In genomic region chr11:6201486-6201885, GRCh38 we compare ENCODE assay signal across 19 cellular contexts. TPM values are rescaled to one million over a fixed set of nuclear protein-coding genes. Genes with fewer than 3 reads are reported as not detected.
A peak's percentile ranks its signal among the peaks of the same experiment; 100 is the strongest.
DNase-seq lines count a peak whose midpoint lies in the region; TF ChIP-seq lines count a peak whose summit lies in the region.
"Had no signal": no experiment of that assay in that cellular context is flagged by ENCODE, and none has a peak within 500 bp of the region (broad histone marks: within the 10 kb centered on the region; RNA-seq: fewer than 3 reads in every experiment).

No MANE protein-coding gene starts in this region.

- no peak for TF ChIP-seq CTCF in epithelial cell of esophagus (IDR thresholded peaks at IDR 0.05; ENCODE audit: insufficient read depth, low read depth, low read length, missing control alignments)
- TF ChIP-seq CTCF in testis (IDR thresholded peaks at IDR 0.05): no peak

- TF ChIP-seq POLR2A in testis (IDR thresholded peaks at IDR 0.05): no peak

- H3K4me1 Mint-ChIP-seq in activated T-cell treated with anti-CD3 and anti-CD28 coated beads, Interleukin-2, amount 50 U/mL, for 24 hours (ENCODE audit: low read depth): peaks cover 46% of the 10 kb centered on the region
- H3K4me1 Mint-ChIP-seq in stimulated activated naive CD8-positive, alpha-beta T cell treated with anti-CD3 and anti-CD28 coated beads, Interleukin-15, Interleukin-2, amounts not matched to agents 100 ng/mL and 50 ng/mL, for 24 hours (ENCODE audit: low read depth): peaks cover 59% of the 10 kb centered on the region

- intact Hi-C loops in testis (cut with DNase I; ENCODE audit: low total_unique reads): no loop called here

- H3K27me3 Mint-ChIP-seq in activated T-cell treated with anti-CD3 and anti-CD28 coated beads, Interleukin-2, amount 50 U/mL, for 24 hours: no peaks in the 10 kb centered on the region
- no peaks in the 10 kb centered on the region for H3K27me3 Mint-ChIP-seq in stimulated activated naive CD8-positive, alpha-beta T cell treated with anti-CD3 and anti-CD28 coated beads, Interleukin-15, Interleukin-2, amounts not matched to agents 100 ng/mL and 50 ng/mL, for 24 hours
- H3K27me3 Mint-ChIP-seq: activated naive CD8-positive, alpha-beta T cell treated with anti-CD3 and anti-CD28 coated beads, Interleukin-2, amount 10 ng/mL, durations not matched to agents 7 days and 5 days had no signal

- WGBS in testis, 2 donors: 56 to 83% methylated on average over 1 of the region's 1 CpG

- H3K27me3 ChIP-seq in testis: no peaks in the 10 kb centered on the region
- H3K27me3 ChIP-seq: esophagus squamous epithelium had no signal

- no peaks in the 10 kb centered on the region for H3K4me1 ChIP-seq in testis
- H3K4me1 ChIP-seq: esophagus squamous epithelium had no signal

- peaks cover 23% of the 10 kb centered on the region for H3K36me3 Mint-ChIP-seq in activated T-cell treated with anti-CD3 and anti-CD28 coated beads, Interleukin-2, amount 50 U/mL, for 24 hours (ENCODE audit: low read depth)
- H3K36me3 Mint-ChIP-seq in stimulated activated naive CD8-positive, alpha-beta T cell treated with anti-CD3 and anti-CD28 coated beads, Interleukin-15, Interleukin-2, amounts not matched to agents 100 ng/mL and 50 ng/mL, for 24 hours (ENCODE audit: low read depth): peaks cover 17% of the 10 kb centered on the region

- no peak overlapping the region for H3K27ac ChIP-seq in testis
- H3K27ac ChIP-seq: esophagus squamous epithelium had no signal

- no peak overlapping the region for H3K4me3 ChIP-seq in epithelial cell of esophagus (ENCODE audit: low read length)
- no peak overlapping the region for H3K4me3 ChIP-seq in testis
- H3K4me3 ChIP-seq: esophagus squamous epithelium had no signal

- peak overlapping the region; percentile 63 for H3K27ac Mint-ChIP-seq in activated T-cell treated with anti-CD3 and anti-CD28 coated beads, Interleukin-2, amount 50 U/mL, for 24 hours
- H3K27ac Mint-ChIP-seq in stimulated activated naive CD8-positive, alpha-beta T cell treated with anti-CD3 and anti-CD28 coated beads, Interleukin-15, Interleukin-2, amounts not matched to agents 100 ng/mL and 50 ng/mL, for 24 hours: peak overlapping the region; percentile 42
- H3K27ac Mint-ChIP-seq: activated naive CD8-positive, alpha-beta T cell treated with anti-CD3 and anti-CD28 coated beads, Interleukin-2, amount 10 ng/mL, durations not matched to agents 7 days and 5 days; T-helper 1 cell treated with Interleukin-12 subunit alpha and Interleukin-12 subunit beta and Interleukin-4 antibody, amounts not matched to agents 30 μg/mL and 1 μg/mL, for 36 hours had no signal

- H3K9me3 ChIP-seq in testis: no peaks in the 10 kb centered on the region
- H3K9me3 ChIP-seq: esophagus squamous epithelium had no signal

- H3K9me3 Mint-ChIP-seq in activated T-cell treated with anti-CD3 and anti-CD28 coated beads, Interleukin-2, amount 50 U/mL, for 24 hours: no peaks in the 10 kb centered on the region
- H3K9me3 Mint-ChIP-seq in stimulated activated naive CD8-positive, alpha-beta T cell treated with anti-CD3 and anti-CD28 coated beads, Interleukin-15, Interleukin-2, amounts not matched to agents 100 ng/mL and 50 ng/mL, for 24 hours: no peaks in the 10 kb centered on the region
- H3K9me3 Mint-ChIP-seq: activated naive CD8-positive, alpha-beta T cell treated with anti-CD3 and anti-CD28 coated beads, Interleukin-2, amount 10 ng/mL, durations not matched to agents 7 days and 5 days; T-helper 1 cell treated with Interleukin-12 subunit alpha and Interleukin-12 subunit beta and Interleukin-4 antibody, amounts not matched to agents 30 μg/mL and 1 μg/mL, for 36 hours had no signal

- no peak for DNase-seq in activated T-cell treated with anti-CD3 and anti-CD28 coated beads, Interleukin-2, amount 50 U/mL, for 24 hours
- no peak for DNase-seq in activated T-cell treated with anti-CD3 and anti-CD28 coated beads, Interleukin-2, amount 50 U/mL, for 1 hour
- peak; percentile 82 for DNase-seq in NOMO-1 treated with DMSO at 0.1 percent for 48 hours (lab: John Stamatoyannopoulos, UW; ENCODE audit: unreplicated experiment)
- peak; percentile 7 for DNase-seq in epithelial cell of esophagus (ENCODE audit: low read depth)
- no peak for DNase-seq in testis
- DNase-seq in ureter (ENCODE audit: low spot score): no peak
- no peak for DNase-seq in NCI-H1417 (lab: John Stamatoyannopoulos, UW)
- DNase-seq: ACHN; activated naive CD8-positive, alpha-beta T cell treated with anti-CD3 and anti-CD28 coated beads, Interleukin-2, amount 10 ng/mL, durations not matched to agents 7 days and 5 days; esophagus squamous epithelium; NCI-H510A; occipital lobe; small intestine had no signal

- no peaks in the 10 kb centered on the region for H3K36me3 ChIP-seq in testis (ENCODE audit: low read depth, missing control alignments)

- H3K4me3 Mint-ChIP-seq in activated T-cell treated with anti-CD3 and anti-CD28 coated beads, Interleukin-2, amount 50 U/mL, for 24 hours: no peak overlapping the region
- H3K4me3 Mint-ChIP-seq in stimulated activated naive CD8-positive, alpha-beta T cell treated with anti-CD3 and anti-CD28 coated beads, Interleukin-15, Interleukin-2, amounts not matched to agents 100 ng/mL and 50 ng/mL, for 24 hours: no peak overlapping the region
- H3K4me3 Mint-ChIP-seq: activated naive CD8-positive, alpha-beta T cell treated with anti-CD3 and anti-CD28 coated beads, Interleukin-2, amount 10 ng/mL, durations not matched to agents 7 days and 5 days; T-helper 1 cell treated with Interleukin-12 subunit alpha and Interleukin-12 subunit beta and Interleukin-4 antibody, amounts not matched to agents 30 μg/mL and 1 μg/mL, for 36 hours had no signal

RNA-seq across cellular contexts. Expression of gene OR52W1, which starts 2.5 kb away (rescaled TPM):
- total RNA-seq in testis (not detected), ureter (not detected)
- polyA plus RNA-seq in testis (ENCODE audit: insufficient read depth, low read depth, low replicate concordance): not detected
- total RNA-seq: activated CD8-positive, alpha-beta memory T cell treated with anti-CD3 and anti-CD28 coated beads for 36 hours; activated naive CD8-positive, alpha-beta T cell treated with anti-CD3 and anti-CD28 coated beads, Interleukin-2, amount 10 ng/mL, durations not matched to agents 7 days and 5 days; chondrocyte; esophagus squamous epithelium; mesenteric fat pad; occipital lobe; temporal lobe had no signal
- polyA plus RNA-seq: small intestine had no signal

RNA-seq across cellular contexts. Expression of gene C11orf42, which starts 3.9 kb away (rescaled TPM):
- 10 to 100 TPM; 10.1 to 38.5 TPM for total RNA-seq in testis
- 28.9 TPM for polyA plus RNA-seq in testis (ENCODE audit: insufficient read depth, low read depth, low replicate concordance)
- not detected for total RNA-seq in ureter
- total RNA-seq: activated CD8-positive, alpha-beta memory T cell treated with anti-CD3 and anti-CD28 coated beads for 36 hours; activated naive CD8-positive, alpha-beta T cell treated with anti-CD3 and anti-CD28 coated beads, Interleukin-2, amount 10 ng/mL, durations not matched to agents 7 days and 5 days; chondrocyte; esophagus squamous epithelium; mesenteric fat pad; occipital lobe; temporal lobe had no signal
- polyA plus RNA-seq: small intestine had no signal

RNA-seq across cellular contexts. Expression of gene OR52B2, which starts 31.4 kb away (rescaled TPM):
- under 1 TPM in 1 of 2 donors, not detected in 1; 0.68 TPM for total RNA-seq in testis
- polyA plus RNA-seq in testis (ENCODE audit: insufficient read depth, low read depth, low replicate concordance): not detected
- total RNA-seq in ureter: not detected
- total RNA-seq: activated CD8-positive, alpha-beta memory T cell treated with anti-CD3 and anti-CD28 coated beads for 36 hours; activated naive CD8-positive, alpha-beta T cell treated with anti-CD3 and anti-CD28 coated beads, Interleukin-2, amount 10 ng/mL, durations not matched to agents 7 days and 5 days; chondrocyte; esophagus squamous epithelium; mesenteric fat pad; occipital lobe; temporal lobe had no signal
- polyA plus RNA-seq: small intestine had no signal

RNA-seq across cellular contexts. Expression of gene FHIP1B, which starts 33.0 kb away (rescaled TPM):
- total RNA-seq in testis (100 to 1,000 TPM; 134 to 156 TPM), ureter (49.5 TPM)
- 98.3 TPM for polyA plus RNA-seq in testis (ENCODE audit: insufficient read depth, low read depth, low replicate concordance)

RNA-seq across cellular contexts. Expression of gene CNGA4, which starts 37.4 kb away (rescaled TPM):
- total RNA-seq in testis (1 to 10 TPM; 7.9 to 9.1 TPM), ureter (0.26 TPM)
- polyA plus RNA-seq in testis (ENCODE audit: insufficient read depth, low read depth, low replicate concordance): 14.4 TPM
- total RNA-seq: activated CD8-positive, alpha-beta memory T cell treated with anti-CD3 and anti-CD28 coated beads for 36 hours; mesenteric fat pad had no signal

Comparison
In these comparisons a context has a peak if more than half of its experiments do, and no peak if none do; other contexts are left out.
1. DNase-seq: peak in NOMO-1 treated with DMSO at 0.1 percent for 48 hours (single experiment) and epithelial cell of esophagus (single experiment); none in activated T-cell treated with anti-CD3 and anti-CD28 coated beads, Interleukin-2, amount 50 U/mL, for 24 hours (single experiment), activated T-cell treated with anti-CD3 and anti-CD28 coated beads, Interleukin-2, amount 50 U/mL, for 1 hour (single experiment), testis (single experiment), ureter (single experiment) and NCI-H1417 (0 of 3).
2. RNA of gene C11orf42, which starts 3.9 kb away (total RNA-seq): 10.1 to 38.5 TPM in testis; not detected in ureter (single experiment); every median in the first group is over 10 times any median in the second.